In genomic region chr2:37573406-37573805, GRCh38 we compare ENCODE assay signal across 28 cellular contexts.
DNase-seq lines count a peak whose midpoint lies in the region; ATAC-seq, FAIRE-seq and TF ChIP-seq lines count a peak whose summit lies in the region.
"Had no signal": no experiment of that assay in that cellular context is flagged by ENCODE, and none has a peak within 500 bp of the region (broad histone marks: within the 10 kb centered on the region; RNA-seq: fewer than 3 reads in every experiment).

No MANE protein-coding gene starts in this region.

- peaks cover 50% of the 10 kb centered on the region for H3K4me1 Mint-ChIP-seq in osteocyte (ENCODE audit: unreplicated experiment)
- H3K4me1 Mint-ChIP-seq: WTC11 had no signal

- H3K4me3 ChIP-seq in GM23248: no peak overlapping the region
- H3K4me3 ChIP-seq in SK-N-MC: no peak overlapping the region
- no peak overlapping the region for H3K4me3 ChIP-seq in endothelial cell of umbilical vein (replicated peaks in 1 of 3; ENCODE audit: insufficient read depth in 1 of 3, low read depth in 1 of 3, low read length in 3 of 3)
- H3K4me3 ChIP-seq: body of pancreas, colonic mucosa, lower lobe of right lung, MG63, psoas muscle, smooth muscle cell had no signal

- H3F3A ChIP-seq in GM23248 (ENCODE audit: insufficient read depth): peaks cover 43% of the 10 kb centered on the region

- POLR2A ChIA-PET in endothelial cell of umbilical vein (lab: Charles Lee): no interaction called here

- no peak for TF ChIP-seq POLR2A in endothelial cell of umbilical vein (IDR thresholded peaks at IDR 0.05; ENCODE audit: low read depth, low read length)

- H3K27me3 ChIP-seq in GM23248 (replicated peaks; ENCODE audit: insufficient read depth) (no peaks in the 10 kb centered on the region), endothelial cell of umbilical vein (ENCODE audit: control insufficient read depth in 2 of 2, insufficient read depth in 2 of 2, low read length in 2 of 2) (no peaks in the 10 kb centered on the region)
- H3K27me3 ChIP-seq: body of pancreas, colonic mucosa, MG63 had no signal

- H3K9me2 ChIP-seq in GM23248 (ENCODE audit: insufficient read depth): no peaks in the 10 kb centered on the region

- H3K36me3 ChIP-seq in GM23248 (ENCODE audit: low read depth) (no peaks in the 10 kb centered on the region), SK-N-MC (ENCODE audit: insufficient read depth, low read length) (no peaks in the 10 kb centered on the region), endothelial cell of umbilical vein (ENCODE audit: control insufficient read depth in 2 of 2, extremely low read depth in 1 of 2, insufficient read depth in 2 of 2, low read length in 2 of 2) (no peaks in the 10 kb centered on the region)
- H3K36me3 ChIP-seq: colonic mucosa, lower lobe of right lung, MG63 had no signal

- peaks cover 5% of the 10 kb centered on the region for H3K9me3 Mint-ChIP-seq in osteocyte (ENCODE audit: unreplicated experiment)
- H3K9me3 Mint-ChIP-seq: activated T-helper 17 cell treated with anti-CD3 and anti-CD28 coated beads, Interleukin-2, amount 50 U/mL, for 72 hours; IgD-negative memory B cell had no signal

- H3K27ac ChIP-seq in GM23248 (peak overlapping the region; percentile 18), SK-N-MC (peak overlapping the region; percentile 40; the same call in 1 of the 2 replicates), endothelial cell of umbilical vein (ENCODE audit: insufficient read depth, low read depth, low read length) (no peak overlapping the region)
- H3K27ac ChIP-seq: body of pancreas, colonic mucosa, lower lobe of right lung, psoas muscle, RWPE1 had no signal

- H3K9me3 ChIP-seq in GM23248 (ENCODE audit: low read depth) (no peaks in the 10 kb centered on the region), SK-N-MC (ENCODE audit: low read depth, low read length) (no peaks in the 10 kb centered on the region), endothelial cell of umbilical vein (replicated peaks; ENCODE audit: control insufficient read depth, insufficient read depth, low read length) (no peaks in the 10 kb centered on the region)
- H3K9me3 ChIP-seq: body of pancreas, colonic mucosa, lower lobe of right lung, MG63, psoas muscle had no signal

- DNase-seq in GM23248 (peak; percentile 61), SK-N-MC (ENCODE audit: low read depth, low spot score) (no peak), endothelial cell of umbilical vein (ENCODE audit: low read depth, low spot score) (no peak), osteocyte (ENCODE audit: extremely low spot score, unreplicated experiment) (no peak), MV-4-11 (lab: John Stamatoyannopoulos, UW) (no peak), NCI-H2029 (lab: John Stamatoyannopoulos, UW) (no peak)
- DNase-seq: activated CD8-positive, alpha-beta memory T cell treated with anti-CD3 and anti-CD28 coated beads, Interleukin-2, amount 50 U/mL, for 4 hours; activated naive CD8-positive, alpha-beta T cell treated with anti-CD3 and anti-CD28 coated beads for 36 hours; body of pancreas; CD4-positive, CD25-positive, alpha-beta regulatory T cell; colonic mucosa; foreskin melanocyte; kidney; lower lobe of right lung; MG63; NCI-H1417 treated with DMSO at 0.1 percent for 48 hours; NCI-H2107; psoas muscle; stimulated activated CD4-positive, alpha-beta T cell treated with anti-CD3 and anti-CD28 coated beads, Interleukin-2, amount 100 ng/mL, for 48 hours; stimulated activated naive CD8-positive, alpha-beta T cell treated with anti-CD3 and anti-CD28 coated beads, Interleukin-15, Interleukin-2, amounts not matched to agents 100 U/mL and 50 U/mL, for 24 hours; T1000 had no signal

- intact Hi-C loops in endothelial cell of umbilical vein (cut with micrococcal nuclease): no loop called here

- dilution Hi-C loops in endothelial cell of umbilical vein (cut with MboI; ENCODE audit: extremely low pct_ligation_motif_present, low sequenced_read_pairs): no loop called here

- peaks cover 61% of the 10 kb centered on the region for H3K4me1 ChIP-seq in GM23248 (ENCODE audit: insufficient read depth)
- peaks cover 5% of the 10 kb centered on the region for H3K4me1 ChIP-seq in endothelial cell of umbilical vein (ENCODE audit: control insufficient read depth, extremely low read depth, insufficient read depth, low read length)
- H3K4me1 ChIP-seq: body of pancreas, colonic mucosa, lower lobe of right lung had no signal

- no peak for ATAC-seq in HG03025 (IDR thresholded peaks at IDR 0.05; ENCODE audit: low FRiP score, unreplicated experiment)
- ATAC-seq in GM18868 (IDR thresholded peaks at IDR 0.05; ENCODE audit: unreplicated experiment): no peak
- ATAC-seq: activated T-helper 17 cell treated with anti-CD3 and anti-CD28 coated beads, Interleukin-2, amount 50 U/mL, for 72 hours; body of pancreas; lower lobe of right lung; psoas muscle; stimulated activated naive CD8-positive, alpha-beta T cell treated with anti-CD3 and anti-CD28 coated beads, Interleukin-15, Interleukin-2, amounts not matched to agents 100 U/mL and 50 U/mL, for 24 hours; WTC11 had no signal

- CTCF ChIA-PET in endothelial cell of umbilical vein (lab: Charles Lee): interaction anchor here (1.2 to 2.6 kb wide), 3 partner anchors 75 to 259 kb away, joined by 3 to 10 read pairs (median 3); no protein-coding TSS in a partner anchor

- H3K9ac ChIP-seq in GM23248: no peak overlapping the region
- no peak overlapping the region for H3K9ac ChIP-seq in SK-N-MC (ENCODE audit: insufficient read length)
- no peak overlapping the region for H3K9ac ChIP-seq in endothelial cell of umbilical vein (replicated peaks; ENCODE audit: extremely low read depth, insufficient read depth, low read length)

- H3K9me1 ChIP-seq in endothelial cell of umbilical vein (replicated peaks; ENCODE audit: control insufficient read depth, extremely low read depth, insufficient read depth, low read length): no peaks in the 10 kb centered on the region

- no peak overlapping the region for H3K4me2 ChIP-seq in GM23248 (ENCODE audit: unreplicated experiment)
- H3K4me2 ChIP-seq in endothelial cell of umbilical vein (ENCODE audit: insufficient read depth, low read length): no peak overlapping the region
- H3K4me2 ChIP-seq: smooth muscle cell had no signal

- TF ChIP-seq CTCF in endothelial cell of umbilical vein (IDR thresholded peaks at IDR 0.05; ENCODE audit: extremely low read depth in 1 of 2, insufficient read depth in 1 of 2, low read depth in 1 of 2, low read length in 2 of 2) (no peak), osteocyte (IDR thresholded peaks at IDR 0.05) (no peak)

- 95 to 97% methylated on average over 2 of the region's 2 CpGs for WGBS in GM23248 (ENCODE audit: low coverage in 1 of 2, low lambda C conversion rate in 2 of 2, missing lambda C conversion rate in 2 of 2), 2 experiments

- in situ Hi-C loops in GM23248 (cut with MboI): no loop called here

- no peak for FAIRE-seq in endothelial cell of umbilical vein (lab: Jason Lieb, UNC)
- FAIRE-seq: kidney had no signal

- no peaks in the 10 kb centered on the region for H3K36me3 Mint-ChIP-seq in osteocyte (ENCODE audit: unreplicated experiment)
- H3K36me3 Mint-ChIP-seq: activated naive CD8-positive, alpha-beta T cell treated with anti-CD3 and anti-CD28 coated beads for 36 hours; CD4-positive, CD25-positive, alpha-beta regulatory T cell; IgD-negative memory B cell; WTC11 had no signal

- no TSS peak for BruUV-seq in endothelial cell of umbilical vein (replicated peaks; lab: Mats Ljungman, UMichigan)

- H3K27me3 Mint-ChIP-seq in osteocyte (ENCODE audit: unreplicated experiment): no peaks in the 10 kb centered on the region
- H3K27me3 Mint-ChIP-seq: activated naive CD8-positive, alpha-beta T cell treated with anti-CD3 and anti-CD28 coated beads for 36 hours; activated T-helper 17 cell treated with anti-CD3 and anti-CD28 coated beads, Interleukin-2, amount 50 U/mL, for 72 hours; IgD-negative memory B cell had no signal

- H3K79me2 ChIP-seq in GM23248 (ENCODE audit: insufficient read depth): no peaks in the 10 kb centered on the region
- H3K79me2 ChIP-seq in endothelial cell of umbilical vein (ENCODE audit: control insufficient read depth, insufficient read depth, low read length): no peaks in the 10 kb centered on the region

- no peaks in the 10 kb centered on the region for H4K20me1 ChIP-seq in GM23248 (ENCODE audit: insufficient read depth)
- no peaks in the 10 kb centered on the region for H4K20me1 ChIP-seq in endothelial cell of umbilical vein (replicated peaks; ENCODE audit: control insufficient read depth, extremely low read depth, insufficient read depth, low read length)

- peak overlapping the region; percentile 82 for H3K27ac Mint-ChIP-seq in osteocyte (ENCODE audit: unreplicated experiment)
- H3K27ac Mint-ChIP-seq: activated naive CD8-positive, alpha-beta T cell treated with anti-CD3 and anti-CD28 coated beads for 36 hours; activated T-helper 17 cell treated with anti-CD3 and anti-CD28 coated beads, Interleukin-2, amount 50 U/mL, for 72 hours; WTC11 had no signal

- H2AFZ ChIP-seq in GM23248 (no peak overlapping the region), endothelial cell of umbilical vein (ENCODE audit: low read depth, low read length) (no peak overlapping the region)

- H3K4me3 Mint-ChIP-seq in osteocyte (ENCODE audit: unreplicated experiment): no peak overlapping the region
- H3K4me3 Mint-ChIP-seq: activated naive CD8-positive, alpha-beta T cell treated with anti-CD3 and anti-CD28 coated beads for 36 hours; activated T-helper 17 cell treated with anti-CD3 and anti-CD28 coated beads, Interleukin-2, amount 50 U/mL, for 72 hours; CD4-positive, CD25-positive, alpha-beta regulatory T cell; WTC11 had no signal

TF ChIP-seq in endothelial cell of umbilical vein, 7 proteins besides CTCF, POLR2A, EP300 and RAD21:
- no peak for TF ChIP-seq EZH2 (IDR thresholded peaks at IDR 0.05; ENCODE audit: borderline replicate concordance, low read depth, low read length, severe bottlenecking)
- peak; percentile 7 for TF ChIP-seq FOS (IDR thresholded peaks at IDR 0.05; ENCODE audit: borderline replicate concordance, insufficient read depth, low read length)
